10 cellular contexts compared by ENCODE assay signal in genomic region chr10:113911839-113912238, GRCh38.
"Had no signal": no experiment of that assay in that cellular context is flagged by ENCODE, and none has a peak within 500 bp of the region (broad histone marks: within the 10 kb centered on the region; RNA-seq: fewer than 3 reads in every experiment).

No MANE protein-coding gene starts in this region.

- H3K4me3 ChIP-seq: GM23338, K562 had no signal

- DNase-seq: H9, HCEC 1CT, HFFc6, IMR-90, KG1 had no signal

- H2AFZ ChIP-seq: GM23338 had no signal

- ATAC-seq: GM23338, K562 had no signal

- H3K4me2 ChIP-seq: GM23338 had no signal

- FAIRE-seq: H1, H54, HTR-8/SVneo, K562 had no signal
